Comparison of ENCODE assay signal across 19 cellular contexts in genomic region chr2:65392609-65393008, GRCh38.
"Had no signal": no experiment of that assay in that cellular context is flagged by ENCODE, and none has a peak within 500 bp of the region (broad histone marks: within the 10 kb centered on the region; RNA-seq: fewer than 3 reads in every experiment).

No MANE protein-coding gene starts in this region.

- H3K9me3 Mint-ChIP-seq: activated CD4-positive, alpha-beta T cell treated with anti-CD3 and anti-CD28 coated beads, Interleukin-2, amount 10 ng/mL, durations not matched to agents 7 days and 5 days; activated T-cell treated with anti-CD3 and anti-CD28 coated beads, Interleukin-2, amount 50 U/mL, for 72 hours; dendritic cell treated with granulocyte-macrophage colony-stimulating factor and Interleukin-4, amounts not matched to agents 40 ng/mL and 50 ng/mL, for 4 days; T-helper 2 cell treated with Interferon-gamma antibody and Interleukin-4, amounts not matched to agents 5 μg/mL and 100 μg/mL, for 36 hours had no signal

- H3K27me3 Mint-ChIP-seq: activated CD4-positive, alpha-beta T cell treated with anti-CD3 and anti-CD28 coated beads, Interleukin-2, amount 10 ng/mL, durations not matched to agents 7 days and 5 days had no signal

- H3K27ac Mint-ChIP-seq: activated CD4-positive, alpha-beta T cell treated with anti-CD3 and anti-CD28 coated beads, Interleukin-2, amount 10 ng/mL, durations not matched to agents 7 days and 5 days; activated T-cell treated with anti-CD3 and anti-CD28 coated beads, Interleukin-2, amount 50 U/mL, for 72 hours; dendritic cell treated with granulocyte-macrophage colony-stimulating factor and Interleukin-4, amounts not matched to agents 40 ng/mL and 50 ng/mL, for 4 days; T-helper 2 cell treated with Interferon-gamma antibody and Interleukin-4, amounts not matched to agents 5 μg/mL and 100 μg/mL, for 36 hours had no signal

- H3K4me3 Mint-ChIP-seq: activated CD4-positive, alpha-beta T cell treated with anti-CD3 and anti-CD28 coated beads, Interleukin-2, amount 10 ng/mL, durations not matched to agents 7 days and 5 days; activated T-cell treated with anti-CD3 and anti-CD28 coated beads, Interleukin-2, amount 50 U/mL, for 72 hours; dendritic cell treated with granulocyte-macrophage colony-stimulating factor and Interleukin-4, amounts not matched to agents 40 ng/mL and 50 ng/mL, for 4 days; T-helper 2 cell treated with Interferon-gamma antibody and Interleukin-4, amounts not matched to agents 5 μg/mL and 100 μg/mL, for 36 hours had no signal

- ATAC-seq: activated T-cell treated with anti-CD3 and anti-CD28 coated beads, Interleukin-2, amount 50 U/mL, for 72 hours; left lobe of liver had no signal

- DNase-seq: activated CD4-positive, alpha-beta T cell treated with anti-CD3 and anti-CD28 coated beads, Interleukin-2, amount 10 ng/mL, durations not matched to agents 7 days and 5 days; activated CD8-positive, alpha-beta memory T cell treated with anti-CD3 and anti-CD28 coated beads, Interleukin-2, amount 50 U/mL, for 4 hours; activated effector memory CD4-positive, alpha-beta T cell treated with anti-CD3 and anti-CD28 coated beads, Interleukin-2, amount 50 U/mL, for 16 hours; activated naive CD4-positive, alpha-beta T cell treated with anti-CD3 and anti-CD28 coated beads, Interleukin-2, amount 50 U/mL, for 16 hours; activated T-cell treated with anti-CD3 and anti-CD28 coated beads, Interleukin-2, amount 50 U/mL, for 72 hours; effector memory CD4-positive, alpha-beta T cell; foreskin fibroblast; glutamatergic neuron; kidney; retina; stimulated activated CD4-positive, alpha-beta T cell treated with anti-CD3 and anti-CD28 coated beads, Interleukin-12 subunit alpha, Interleukin-12 subunit beta, amount 100 ng/mL, for 4 hours; stimulated activated CD4-positive, alpha-beta T cell treated with anti-CD3 and anti-CD28 coated beads, Interleukin-1b, Interleukin-23, amount 100 ng/mL, for 48 hours; stimulated activated CD8-positive, alpha-beta memory T cell treated with anti-CD3 and anti-CD28 coated beads, Interleukin-4, amount 100 ng/mL, for 48 hours; stimulated activated naive CD4-positive, alpha-beta T cell had no signal

- FAIRE-seq: endothelial cell of umbilical vein, kidney had no signal

- H3K27me3 ChIP-seq: cardiac muscle cell had no signal

- H3K4me3 ChIP-seq: cardiac muscle cell had no signal

- H3K36me3 ChIP-seq: cardiac muscle cell had no signal

- H3K27ac ChIP-seq: cardiac muscle cell had no signal
